In the genomic region with DNA sequence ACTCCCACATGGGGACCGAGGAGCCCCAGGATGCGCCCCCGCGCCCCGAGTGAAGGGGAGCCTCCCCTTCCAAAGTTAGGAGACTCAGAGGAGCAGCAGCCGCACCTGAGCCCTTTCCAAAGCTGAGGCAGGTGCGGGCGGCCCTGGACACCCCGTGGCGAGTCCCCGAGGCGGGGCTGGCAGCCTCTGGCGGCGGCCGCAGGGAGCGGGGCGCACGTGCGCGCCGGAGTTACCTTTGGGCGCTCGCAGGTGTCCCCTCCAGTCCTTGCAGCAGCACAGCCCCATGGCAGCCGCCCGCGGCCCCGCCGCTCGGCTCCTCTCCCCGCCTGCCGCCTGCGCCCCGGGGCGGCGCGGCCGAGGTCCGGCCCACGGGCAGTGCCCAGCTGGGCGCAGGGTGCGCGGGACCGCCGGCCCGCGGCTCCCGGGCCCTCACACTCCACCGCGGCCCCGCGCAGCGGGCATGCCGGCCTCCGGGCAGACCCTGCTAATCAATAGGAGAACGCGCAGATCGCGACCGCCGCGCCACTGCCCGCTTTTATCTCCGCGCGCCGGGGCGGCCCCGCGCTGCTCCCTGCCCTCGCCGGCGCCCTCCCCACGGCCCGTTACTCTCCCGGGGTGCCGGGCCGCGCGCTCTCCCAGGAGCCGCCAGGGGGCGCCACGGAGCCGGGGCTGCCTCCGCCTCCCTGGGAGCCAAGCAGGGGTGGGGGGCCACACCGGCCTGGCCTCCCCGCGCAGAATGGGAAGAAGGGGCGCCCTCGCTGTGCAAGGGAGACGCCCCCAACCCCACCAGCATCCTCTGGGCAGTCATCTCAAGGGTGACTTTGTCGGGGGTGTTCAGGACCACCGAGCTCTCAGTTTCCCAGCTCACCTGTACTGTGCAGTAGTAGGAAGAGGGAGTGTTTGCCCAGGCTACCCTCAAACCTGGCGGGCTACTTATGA, we compare ENCODE assay signal across 8 cellular contexts.
DNase-seq lines count a peak whose midpoint lies in the region; ATAC-seq and TF ChIP-seq lines count a peak whose summit lies in the region.

No MANE protein-coding gene starts in this region.

- TF ChIP-seq CTCF in esophagus squamous epithelium (IDR thresholded peaks at IDR 0.05): peak in 4 of 6 experiments; percentile 9 to 36 (median 24)

- H3K4me1 ChIP-seq in NT2/D1 (ENCODE audit: insufficient read depth, insufficient read length) (peaks cover 8% of the 10 kb centered on the region), esophagus squamous epithelium (peaks cover 10 to 27% (median 13%) of the 10 kb centered on the region in 3 donors), neuron (ENCODE audit: insufficient read depth, low read length) (peaks cover 6% of the 10 kb centered on the region)

- no peak overlapping the region for H3K27ac ChIP-seq in esophagus squamous epithelium

- intact Hi-C loops in esophagus squamous epithelium (cut with DNase I): no loop called here

- no peaks in the 10 kb centered on the region for H3K36me3 ChIP-seq in NT2/D1 (ENCODE audit: insufficient read depth, insufficient read length, low read length)
- H3K36me3 ChIP-seq in esophagus squamous epithelium: no peaks in the 10 kb centered on the region
- no peaks in the 10 kb centered on the region for H3K36me3 ChIP-seq in neuron (ENCODE audit: insufficient read depth, low read length)

- H3K27me3 ChIP-seq in NT2/D1 (ENCODE audit: insufficient read depth, insufficient read length) (no peaks in the 10 kb centered on the region), esophagus squamous epithelium (peaks cover 0 to 49% (median 0%) of the 10 kb centered on the region in 4 donors), neuron (ENCODE audit: insufficient read depth, low read length) (peaks cover 58% of the 10 kb centered on the region)

- peak overlapping the region; percentile 59 for H2AFZ ChIP-seq in neuron (ENCODE audit: low read depth, low read length)

- no peak for TF ChIP-seq POLR2A in esophagus squamous epithelium (IDR thresholded peaks at IDR 0.05)

- H3K9ac ChIP-seq in NT2/D1 (ENCODE audit: insufficient read length, low read depth): peak overlapping the region; percentile 83

- no peak for ATAC-seq in GM18870 (IDR thresholded peaks at IDR 0.05; ENCODE audit: unreplicated experiment)
- no peak for ATAC-seq in GM21737 (IDR thresholded peaks at IDR 0.05; ENCODE audit: unreplicated experiment)

- H3K4me3 ChIP-seq in NT2/D1 (ENCODE audit: insufficient read length, low read depth) (peak overlapping the region; percentile 68), esophagus squamous epithelium (peak overlapping the region; percentile 27 to 67 (median 41)), neuron (ENCODE audit: low read length) (peak overlapping the region; percentile 45)

- H3K9me3 ChIP-seq in NT2/D1 (ENCODE audit: insufficient read depth, low read length): no peaks in the 10 kb centered on the region
- H3K9me3 ChIP-seq in esophagus squamous epithelium: no peaks in the 10 kb centered on the region
- H3K9me3 ChIP-seq in neuron (ENCODE audit: low read length): no peaks in the 10 kb centered on the region

- 100% methylated on average over 3 of the region's 93 CpGs; no CpG with 5 or more reads in 1 of the 2 donors for WGBS in esophagus squamous epithelium, 2 donors

- DNase-seq in NCI-H2081 (lab: John Stamatoyannopoulos, UW): peak; percentile 10 to 11
- no peak for DNase-seq in NCI-H2081 treated with DMSO at 0.1 percent for 48 hours (lab: John Stamatoyannopoulos, UW)
- DNase-seq in NT2/D1 (ENCODE audit: low read depth, low spot score): no peak
- no peak for DNase-seq in esophagus squamous epithelium (lab: John Stamatoyannopoulos, UW)
- DNase-seq in cerebellar cortex (ENCODE audit: low spot score): no peak

Comparison
In these comparisons a context has a peak if more than half of its experiments do, and no peak if none do; other contexts are left out.
1. DNase-seq: peak in NCI-H2081 (2 of 2); none in NCI-H2081 treated with DMSO at 0.1 percent for 48 hours (single experiment), NT2/D1 (single experiment), esophagus squamous epithelium (single experiment) and cerebellar cortex (single experiment).
2. Peak in every context shown above with its lines, with median percentiles within 50 percentile points of each other: H3K4me3 ChIP-seq.